8 cellular contexts compared by ENCODE assay signal in the genomic region with DNA sequence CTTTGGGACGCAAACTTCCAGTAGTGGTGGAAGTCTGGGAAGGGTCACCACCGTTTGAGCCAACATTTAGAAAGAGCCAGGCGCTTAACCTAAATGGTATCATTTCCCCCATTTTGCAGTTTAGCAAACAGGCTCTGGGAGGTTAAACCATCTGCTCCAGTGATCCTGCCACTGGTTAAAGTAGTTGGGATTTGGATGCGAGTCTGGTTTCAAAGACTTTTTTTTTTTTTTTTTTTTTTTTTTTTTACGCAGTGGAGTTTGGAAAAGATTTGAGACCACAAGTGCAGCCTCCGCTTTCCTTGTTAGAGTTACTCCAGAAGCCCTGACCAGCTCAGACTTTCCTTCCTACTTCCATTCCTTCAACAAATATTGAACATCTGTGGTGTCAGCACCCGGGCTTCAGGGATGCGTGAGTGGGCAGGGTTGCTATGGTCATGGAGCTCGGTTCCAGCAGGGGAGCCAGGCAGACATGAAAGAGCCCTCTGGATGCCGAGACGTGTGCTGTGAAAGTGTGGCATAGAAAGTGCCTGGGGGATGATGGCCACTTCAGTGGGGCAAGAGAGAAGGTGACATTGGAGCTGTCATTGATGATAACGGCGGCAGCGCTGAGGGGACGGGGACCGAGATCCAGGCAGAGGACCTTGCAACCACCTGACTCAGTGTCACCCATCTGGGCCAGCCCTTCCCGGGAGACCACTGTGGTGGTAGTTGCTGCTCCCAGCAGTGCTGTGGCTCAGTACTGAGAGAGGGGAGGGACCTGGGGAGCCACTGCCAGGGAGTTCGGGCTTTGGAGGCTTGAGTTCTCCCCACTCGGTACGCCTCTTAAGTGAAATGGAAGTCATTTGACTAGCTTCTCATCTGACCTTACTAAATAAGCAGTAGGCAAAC. TPM values are rescaled to one million over a fixed set of nuclear protein-coding genes. Genes with fewer than 3 reads are reported as not detected.
DNase-seq lines count a peak whose midpoint lies in the region; ATAC-seq and TF ChIP-seq lines count a peak whose summit lies in the region.

No MANE protein-coding gene starts in this region.

- peak overlapping the region; percentile 55; the same call in 1 of the 2 replicates for H4K91ac ChIP-seq in IMR-90 (ENCODE audit: insufficient read depth, low read depth, low read length)

- H4K20me1 ChIP-seq in DND-41 (ENCODE audit: insufficient read depth, low read length) (no peaks in the 10 kb centered on the region), IMR-90 (ENCODE audit: insufficient read depth, low read length) (no peaks in the 10 kb centered on the region)

- H3K27me3 Mint-ChIP-seq in WTC11 (ENCODE audit: low read depth) (peaks cover 49% of the 10 kb centered on the region), osteocyte (ENCODE audit: unreplicated experiment) (peaks cover 8% of the 10 kb centered on the region)

- DNase-seq in DND-41 (peak; percentile 50), IMR-90 (peak; percentile 58), WTC11 (ENCODE audit: low spot score) (no peak), osteocyte (ENCODE audit: extremely low spot score, unreplicated experiment) (no peak), NCI-H510A (lab: John Stamatoyannopoulos, UW) (no peak), NCI-H1930 (lab: John Stamatoyannopoulos, UW) (no peak)

- H3K27me3 ChIP-seq in DND-41 (ENCODE audit: insufficient read depth, low read length, poor library complexity) (no peaks in the 10 kb centered on the region), IMR-90 (ENCODE audit: control insufficient read depth, insufficient read depth, low read length) (peaks cover 15% of the 10 kb centered on the region), gastroesophageal sphincter (peaks cover 2% of the 10 kb centered on the region)

- no peaks in the 10 kb centered on the region for H3K79me1 ChIP-seq in IMR-90 (ENCODE audit: low read depth in 1 of 2, low read length in 2 of 2)

- H3K9me1 ChIP-seq in IMR-90 (ENCODE audit: insufficient read depth, low read length) = 0 out of 2 replicates have a peak, but pooled peaks cover 6% of the 10 kb centered on the region

- peak overlapping the region; percentile 41 for H3K23ac ChIP-seq in IMR-90 (ENCODE audit: low read depth, low read length)

- H3K9ac ChIP-seq in DND-41 (ENCODE audit: low read depth, low read length) (peak overlapping the region; percentile 97), IMR-90 (ENCODE audit: low read depth, low read length) (peak overlapping the region; percentile 93)

- H3K27ac Mint-ChIP-seq in WTC11 (peak overlapping the region; percentile 12; the same call in 1 of the 2 replicates), osteocyte (ENCODE audit: unreplicated experiment) (peak overlapping the region; percentile 93)

- H3K18ac ChIP-seq in IMR-90 (ENCODE audit: low read depth, low read length) = peak overlapping the region; percentile 75; the same call in 1 of the 2 replicates

- H3K36me3 ChIP-seq in DND-41 (ENCODE audit: insufficient read depth, low read length) (no peaks in the 10 kb centered on the region), IMR-90 (ENCODE audit: control insufficient read depth, insufficient read depth, low read length) (no peaks in the 10 kb centered on the region), gastroesophageal sphincter (no peaks in the 10 kb centered on the region)

- H3K4me1 ChIP-seq in DND-41 (ENCODE audit: insufficient read depth, low read length) = peaks cover 39% of the 10 kb centered on the region
- H3K4me1 ChIP-seq in IMR-90 (ENCODE audit: control insufficient read depth, insufficient read depth, low read length) = peaks cover 15% of the 10 kb centered on the region; the same call in 1 of the 2 replicates
- H3K4me1 ChIP-seq in gastroesophageal sphincter = peaks cover 0 to 50% (median 12%) of the 10 kb centered on the region in 3 donors

- intact Hi-C loops in IMR-90 (cut with micrococcal nuclease) = loop anchor here (2.0 kb wide), 2 partner anchors 314 to 370 kb away; no protein-coding TSS in a partner anchor

- no peak overlapping the region for H2BK120ac ChIP-seq in IMR-90 (ENCODE audit: low read depth, low read length)

- H4K8ac ChIP-seq in IMR-90 (ENCODE audit: low read depth in 2 of 2, low read length in 2 of 2) = peak overlapping the region; percentile 78 to 95; a peak in 2 of 4 replicates

- peak overlapping the region; percentile 51 for H3K14ac ChIP-seq in IMR-90 (replicated peaks; ENCODE audit: low read depth, low read length)

- H3K79me2 ChIP-seq in DND-41 (ENCODE audit: insufficient read depth, low read length) = no peaks in the 10 kb centered on the region

- TF ChIP-seq CTCF in DND-41 (IDR thresholded peaks at IDR 0.05; ENCODE audit: borderline replicate concordance, extremely low read depth, low read length, poor library complexity, severe bottlenecking) (no peak), IMR-90 (conservative IDR thresholded peaks at IDR 0.05; ENCODE audit: low read depth, low read length) (0 out of 2 replicates have a peak, but pooled peaks have one; percentile 4), WTC11 (IDR thresholded peaks at IDR 0.05) (no peak), gastroesophageal sphincter (IDR thresholded peaks at IDR 0.05) (no peak), osteocyte (IDR thresholded peaks at IDR 0.05) (no peak)

- TF ChIP-seq RAD21 in IMR-90 (IDR thresholded peaks at IDR 0.05; ENCODE audit: low read length) = 0 out of 2 replicates have a peak, but pooled peaks have one; percentile 8

- H3K9me3 ChIP-seq in DND-41 (ENCODE audit: insufficient read depth, low read length, severe bottlenecking) = no peaks in the 10 kb centered on the region
- no peaks in the 10 kb centered on the region for H3K9me3 ChIP-seq in IMR-90 (ENCODE audit: control insufficient read depth, insufficient read depth, low read length)
- H3K9me3 ChIP-seq in gastroesophageal sphincter = no peaks in the 10 kb centered on the region

- H3K9me3 Mint-ChIP-seq in WTC11 (no peaks in the 10 kb centered on the region), osteocyte (ENCODE audit: unreplicated experiment) (no peaks in the 10 kb centered on the region)

- peak overlapping the region; percentile 81; the same call in 1 of the 2 replicates for H3K56ac ChIP-seq in IMR-90 (ENCODE audit: extremely low read depth, insufficient read depth, low read length)

- in situ Hi-C loops in IMR-90 (cut with MboI; ENCODE audit: low sequenced_read_pairs) = no loop called here

- H3K27ac ChIP-seq in DND-41 (ENCODE audit: low read length) (peak overlapping the region; percentile 98), IMR-90 (ENCODE audit: insufficient read depth, low read length) (peak overlapping the region; percentile 96), gastroesophageal sphincter (peak overlapping the region; percentile 91 to 100 (median 98))

- no peak overlapping the region for H2BK20ac ChIP-seq in IMR-90 (ENCODE audit: low read depth, low read length)

- no peak overlapping the region for H2BK15ac ChIP-seq in IMR-90 (ENCODE audit: low read depth, low read length)

- peak overlapping the region; percentile 74 to 94 for H3K4me3 ChIP-seq in DND-41 (ENCODE audit: low read depth in 1 of 2, low read length in 2 of 2)
- peak overlapping the region; percentile 74 for H3K4me3 ChIP-seq in IMR-90 (ENCODE audit: insufficient read depth, low read depth, low read length)
- H3K4me3 ChIP-seq in gastroesophageal sphincter = peak overlapping the region; percentile 66 to 96

- POLR2A ChIA-PET in IMR-90 (lab: Charles Lee; ENCODE audit: unreplicated experiment) (interaction anchor here (0.6 to 0.7 kb wide), 2 partner anchors 333 to 383 kb away, joined by 7 to 14 read pairs; no protein-coding TSS in a partner anchor), WTC11 (lab: Charles Lee) (interaction anchor here (0.5 to 1.2 kb wide), 6 partner anchors 10 to 1366 kb away, joined by 3 to 8 read pairs (median 4); no protein-coding TSS in a partner anchor)

- H3K4ac ChIP-seq in IMR-90 (ENCODE audit: low read depth, low read length) = peak overlapping the region; percentile 81

- no peak for TF ChIP-seq POLR2A in IMR-90 (IDR thresholded peaks at IDR 0.05; ENCODE audit: low read depth, low read length)
- TF ChIP-seq POLR2A in gastroesophageal sphincter (IDR thresholded peaks at IDR 0.05) = no peak

- BruUV-seq in IMR-90 (replicated peaks; lab: Mats Ljungman, UMichigan) = no TSS peak

- H3K4me2 ChIP-seq in DND-41 (ENCODE audit: insufficient read depth, low read length) = peak overlapping the region; percentile 96
- H3K4me2 ChIP-seq in IMR-90 (ENCODE audit: low read depth, low read length) = peak overlapping the region; percentile 85

- 0 out of 2 replicates have a peak overlapping the region, but pooled peaks have one; percentile 4 for H4K5ac ChIP-seq in IMR-90 (ENCODE audit: low read depth, low read length)

- ATAC-seq in DND-41 (ENCODE audit: insufficient read depth, low read depth) (peak; percentile 46), IMR-90 (ENCODE audit: low read depth) (peak; percentile 8; the same call in 1 of the 2 replicates), WTC11 (no peak), gastroesophageal sphincter (peak; percentile 10), HG02571 (IDR thresholded peaks at IDR 0.05; ENCODE audit: unreplicated experiment) (no peak)

- H3K4me3 Mint-ChIP-seq in WTC11 = peak overlapping the region; percentile 90
- peak overlapping the region; percentile 87 for H3K4me3 Mint-ChIP-seq in osteocyte (ENCODE audit: unreplicated experiment)

- TF ChIP-seq EP300 in gastroesophageal sphincter (IDR thresholded peaks at IDR 0.05) = no peak

- H2BK5ac ChIP-seq in IMR-90 (ENCODE audit: low read depth, low read length, poor library complexity, severe bottlenecking) = peak overlapping the region; percentile 74

- CTCF ChIA-PET in IMR-90 (lab: Yijun Ruan, JAX) = interaction anchor here (0.6 to 1.4 kb wide), 2 partner anchors 312 to 713 kb away, joined by 3 read pairs; no protein-coding TSS in a partner anchor
- CTCF ChIA-PET in WTC11 (lab: Charles Lee) = interaction anchor here (0.5 to 2.5 kb wide), 12 partner anchors 9 to 935 kb away, joined by 3 to 16 read pairs (median 3); no protein-coding TSS in a partner anchor

- H2AFZ ChIP-seq in DND-41 (ENCODE audit: low read depth, low read length) (peak overlapping the region; percentile 98), IMR-90 (replicated peaks; ENCODE audit: low read length, poor library complexity) (peak overlapping the region; percentile 99)

- H2AK9ac ChIP-seq in IMR-90 (replicated peaks; ENCODE audit: low read depth, low read length, poor library complexity) = peak overlapping the region; percentile 85

- H3K36me3 Mint-ChIP-seq in WTC11 (peaks cover 2% of the 10 kb centered on the region; the same call in 1 of the 2 replicates), osteocyte (ENCODE audit: unreplicated experiment) (no peaks in the 10 kb centered on the region)

- 11% methylated on average over 9 of the region's 20 CpGs; no CpG with 5 or more reads in 1 of the 2 experiments for WGBS in IMR-90 (ENCODE audit: extremely low coverage in 2 of 2, insufficient read length in 1 of 2), 2 experiments
- 5 to 16% methylated on average over 9 to 11 of the region's 20 CpGs for WGBS in gastroesophageal sphincter (ENCODE audit: low coverage in 1 of 2), 2 donors

- peak overlapping the region; percentile 56; the same call in 1 of the 2 replicates for H2AK5ac ChIP-seq in IMR-90 (ENCODE audit: low read depth, low read length)

- dilution Hi-C loops in IMR-90 (cut with HindIII; ENCODE audit: low sequenced_read_pairs, unreplicated experiment) = no loop called here

- H3K4me1 Mint-ChIP-seq in WTC11 (peaks cover 61% of the 10 kb centered on the region), osteocyte (ENCODE audit: unreplicated experiment) (peaks cover 52% of the 10 kb centered on the region)

RNA-seq across cellular contexts. Expression of a gene that starts 1.1 kb away (rescaled TPM):
- not detected in 2 replicates for total RNA-seq in IMR-90 (2012; rRNA removed)
- not detected in 2 replicates for polyA plus RNA-seq in IMR-90 (2012; rRNA removed)
- not detected in 2 replicates for polyA plus RNA-seq in IMR-90 (2012; cell fraction: cytosol; rRNA removed)
- polyA plus RNA-seq in IMR-90 (2012; cell fraction: nucleus; rRNA removed; ENCODE audit: low replicate concordance) = not detected in 2 replicates
- total RNA-seq in WTC11 (2021) = not detected in 3 replicates
- not detected for total RNA-seq in gastroesophageal sphincter
- not detected in 2 replicates for total RNA-seq in osteocyte

RNA-seq across cellular contexts. Expression of a gene that starts 15.7 kb away (rescaled TPM):
- total RNA-seq in IMR-90 (2012; rRNA removed) (not detected in 2 replicates), WTC11 (2021) (0.09 to 0.22 TPM (median 0.11 TPM) in 3 replicates), gastroesophageal sphincter (1 to 10 TPM in 2 of 4 donors, under 1 TPM in 2; 0.46 to 2.2 (median 0.87) TPM), osteocyte (0.42 and 0.48 TPM in 2 replicates)
- polyA plus RNA-seq in IMR-90 (2012; rRNA removed) = 0.03 and 0.06 TPM in 2 replicates
- polyA plus RNA-seq in IMR-90 (2012; cell fraction: cytosol; rRNA removed) = 0.07 TPM in 1 of 2 replicates, not detected in the other
- 0.21 and 0.52 TPM in 2 replicates for polyA plus RNA-seq in IMR-90 (2012; cell fraction: nucleus; rRNA removed; ENCODE audit: low replicate concordance)

Comparison
In these comparisons a context has a peak if more than half of its experiments do, and no peak if none do; other contexts are left out.
1. ATAC-seq: peak in DND-41 (single experiment), IMR-90 (single experiment) and gastroesophageal sphincter (single experiment); none in WTC11 (single experiment) and HG02571 (single experiment).
2. DNase-seq: peak in DND-41 (single experiment) and IMR-90 (single experiment); none in WTC11 (single experiment), osteocyte (single experiment), NCI-H510A (single experiment) and NCI-H1930 (0 of 2).
3. Peak in every context shown above with its lines, with median percentiles within 50 percentile points of each other: H3K27ac ChIP-seq and H3K4me3 ChIP-seq.